In genomic region chr20:45017281-45017680, GRCh38 we compare ENCODE assay signal across 19 cellular contexts. TPM values are rescaled to one million over a fixed set of nuclear protein-coding genes. Genes with fewer than 3 reads are reported as not detected.
DNase-seq lines count a peak whose midpoint lies in the region; ATAC-seq and TF ChIP-seq lines count a peak whose summit lies in the region.
"Had no signal": no experiment of that assay in that cellular context is flagged by ENCODE, and none has a peak within 500 bp of the region (broad histone marks: within the 10 kb centered on the region; RNA-seq: fewer than 3 reads in every experiment).

No MANE protein-coding gene starts in this region.

- H3K36me3 ChIP-seq in SK-N-SH (replicated peaks in 1 of 2; ENCODE audit: control insufficient read depth in 1 of 2, insufficient read depth in 2 of 2, low read length in 1 of 2) (peaks cover 5 to 17% of the 10 kb centered on the region in 2 experiments), iPS-20b (ENCODE audit: insufficient read depth, low read depth, low read length) (peaks cover 19% of the 10 kb centered on the region; the same call in 1 of the 2 replicates)
- peaks cover 57% of the 10 kb centered on the region for H3K36me3 ChIP-seq in CD4-positive, alpha-beta memory T cell (ENCODE audit: insufficient read depth, low read length)
- H3K36me3 ChIP-seq: ovary, right lobe of liver, vagina had no signal

- H3K9me2 ChIP-seq in SK-N-SH = no peaks in the 10 kb centered on the region

- TF ChIP-seq EP300 in SK-N-SH (IDR thresholded peaks at IDR 0.05; ENCODE audit: borderline replicate concordance in 1 of 2, low read depth in 1 of 2, low read length in 1 of 2) = no peak

- no peaks in the 10 kb centered on the region for H4K20me1 ChIP-seq in SK-N-SH (ENCODE audit: insufficient read depth)

- CTCF ChIA-PET in SK-N-SH (lab: Yijun Ruan, JAX) (interaction anchor here (1.0 to 3.3 kb wide), 3 partner anchors 27 to 277 kb away, joined by 3 to 11 read pairs (median 4); no protein-coding TSS in a partner anchor), WTC11 (lab: Charles Lee) (interaction anchor here (1.2 kb wide), 1 partner anchor 27 kb away, joined by 4 read pairs; no protein-coding TSS in a partner anchor)
- CTCF ChIA-PET in CD4-positive, alpha-beta memory T cell (lab: Charles Lee; ENCODE audit: partially characterized antibody) = interaction anchor here (1.0 to 1.9 kb wide), 4 partner anchors 10 to 79 kb away, joined by 3 to 8 read pairs (median 3); no protein-coding TSS in a partner anchor

- no peaks in the 10 kb centered on the region for H3K9me3 ChIP-seq in SK-N-SH
- H3K9me3 ChIP-seq in CD4-positive, alpha-beta memory T cell (ENCODE audit: control insufficient read depth in 1 of 2, low read length in 2 of 2) = no peaks in the 10 kb centered on the region
- no peaks in the 10 kb centered on the region for H3K9me3 ChIP-seq in iPS-20b (ENCODE audit: insufficient read depth, low read depth, low read length)
- H3K9me3 ChIP-seq: esophagus squamous epithelium, ovary, right lobe of liver, vagina had no signal

- peak overlapping the region; percentile 21 to 94 (median 51) for H3K27ac Mint-ChIP-seq in CD4-positive, alpha-beta memory T cell
- peak overlapping the region; percentile 86 for H3K27ac Mint-ChIP-seq in WTC11

- TF ChIP-seq CTCF in SK-N-SH (IDR thresholded peaks at IDR 0.05) = no peak
- no peak for TF ChIP-seq CTCF in WTC11 (IDR thresholded peaks at IDR 0.05)
- no peak for TF ChIP-seq CTCF in foreskin fibroblast (IDR thresholded peaks at IDR 0.05; ENCODE audit: low read depth, low read length)

- peaks cover 47 to 79% (median 67%) of the 10 kb centered on the region in 4 donors for H3K4me1 Mint-ChIP-seq in CD4-positive, alpha-beta memory T cell
- H3K4me1 Mint-ChIP-seq in WTC11 = peaks cover 54% of the 10 kb centered on the region

- peaks cover 21% of the 10 kb centered on the region; the same call in 1 of the 2 replicates for H3K79me2 ChIP-seq in SK-N-SH (ENCODE audit: insufficient read depth)

- WGBS in SK-N-SH (ENCODE audit: low lambda C conversion rate) = 75% methylated on average over 5 of the region's 5 CpGs

- ATAC-seq in SK-N-SH treated with all-trans-retinoic acid at 6 μM for 48 hours (no peak), WTC11 (peak; percentile 65)
- ATAC-seq: right lobe of liver had no signal

- no peak for TF ChIP-seq RAD21 in SK-N-SH (IDR thresholded peaks at IDR 0.05; ENCODE audit: low read length)

- no peaks in the 10 kb centered on the region for H3K9me3 Mint-ChIP-seq in CD4-positive, alpha-beta memory T cell
- no peaks in the 10 kb centered on the region for H3K9me3 Mint-ChIP-seq in WTC11

- no peaks in the 10 kb centered on the region for H3K27me3 ChIP-seq in SK-N-SH (ENCODE audit: insufficient read depth)
- no peaks in the 10 kb centered on the region for H3K27me3 ChIP-seq in CD4-positive, alpha-beta memory T cell (ENCODE audit: insufficient read depth, low read length)
- H3K27me3 ChIP-seq in iPS-20b (ENCODE audit: insufficient read depth, low read length) = no peaks in the 10 kb centered on the region
- H3K27me3 ChIP-seq: esophagus squamous epithelium, ovary, right lobe of liver, vagina had no signal

- H3K4me3 Mint-ChIP-seq in CD4-positive, alpha-beta memory T cell = peak overlapping the region in 4 of 8 donors; percentile 6 to 44 (median 30)
- peak overlapping the region; percentile 3; the same call in 1 of the 2 replicates for H3K4me3 Mint-ChIP-seq in WTC11

- POLR2A ChIA-PET in SK-N-SH (lab: Yijun Ruan, JAX) (no interaction called here), WTC11 (lab: Charles Lee) (no interaction called here)
- POLR2A ChIA-PET in CD4-positive, alpha-beta memory T cell (lab: Charles Lee; ENCODE audit: partially characterized antibody) = interaction anchor here (1.6 kb wide), 1 partner anchor 64 kb away, joined by 3 read pairs; no protein-coding TSS in a partner anchor

- H3K9ac ChIP-seq in SK-N-SH (no peak overlapping the region), iPS-20b (ENCODE audit: low read depth, low read length) (peak overlapping the region; percentile 7; the same call in 1 of the 2 replicates)

- H3K27me3 Mint-ChIP-seq in CD4-positive, alpha-beta memory T cell = no peaks in the 10 kb centered on the region
- H3K27me3 Mint-ChIP-seq in WTC11 (ENCODE audit: low read depth) = no peaks in the 10 kb centered on the region

- H3K36me3 Mint-ChIP-seq in CD4-positive, alpha-beta memory T cell = peaks cover 47 to 74% of the 10 kb centered on the region in 2 donors
- peaks cover 4% of the 10 kb centered on the region; the same call in 1 of the 2 replicates for H3K36me3 Mint-ChIP-seq in WTC11

- H2AFZ ChIP-seq in SK-N-SH (ENCODE audit: low read depth) = no peak overlapping the region

- peak overlapping the region; percentile 91 to 96; a peak in 3 of 4 replicates for H3K27ac ChIP-seq in SK-N-SH (ENCODE audit: low read depth in 2 of 2, low read length in 1 of 2)
- no peak overlapping the region for H3K27ac ChIP-seq in CD4-positive, alpha-beta memory T cell (ENCODE audit: low read depth, low read length)
- H3K27ac ChIP-seq in iPS-20b (ENCODE audit: low read length) = no peak overlapping the region
- H3K27ac ChIP-seq: esophagus squamous epithelium, ovary, right lobe of liver, vagina had no signal

- H3K4me1 ChIP-seq in SK-N-SH (ENCODE audit: control insufficient read depth in 1 of 2, insufficient read depth in 2 of 2, low read depth in 1 of 2, low read length in 1 of 2) = peaks cover 31 to 40% of the 10 kb centered on the region in 2 experiments
- H3K4me1 ChIP-seq in CD4-positive, alpha-beta memory T cell (ENCODE audit: insufficient read depth, low read length) = peaks cover 72% of the 10 kb centered on the region
- peaks cover 26% of the 10 kb centered on the region for H3K4me1 ChIP-seq in iPS-20b (ENCODE audit: insufficient read depth, low read length)
- H3K4me1 ChIP-seq: esophagus squamous epithelium, right lobe of liver had no signal

- H3K4me2 ChIP-seq in SK-N-SH = no peak overlapping the region

- intact Hi-C loops in CD4-positive, alpha-beta memory T cell (cut with micrococcal nuclease) = loop anchor here (5.0 kb wide), 1 partner anchor 35 kb away; no protein-coding TSS in a partner anchor

- peaks cover 47% of the 10 kb centered on the region for H3F3A ChIP-seq in SK-N-SH (replicated peaks; ENCODE audit: insufficient read depth)

- no peak for DNase-seq in SK-N-SH
- no peak for DNase-seq in CD4-positive, alpha-beta memory T cell
- no peak for DNase-seq in WTC11 (ENCODE audit: low spot score)
- DNase-seq in stimulated activated CD4-positive, alpha-beta T cell treated with anti-CD3 and anti-CD28 coated beads, Interleukin-1b, Interleukin-23, amount 100 ng/mL, for 48 hours = no peak
- DNase-seq in foreskin fibroblast = no peak
- DNase-seq in SK-N-DZ (ENCODE audit: low spot score) = no peak
- DNase-seq: 8988T; activated effector memory CD4-positive, alpha-beta T cell treated with anti-CD3 and anti-CD28 coated beads, Interleukin-2, amount 50 U/mL, for 16 hours; DMS 273 treated with DMSO at 0.1 percent for 48 hours; effector memory CD4-positive, alpha-beta T cell; esophagus squamous epithelium; GF-D8; NCI-H510A treated with DMSO at 0.1 percent for 48 hours; ovary; right lobe of liver; T1000 had no signal

- no peak overlapping the region for H3K4me3 ChIP-seq in SK-N-SH (ENCODE audit: low read depth in 2 of 2, low read length in 1 of 2)
- H3K4me3 ChIP-seq in CD4-positive, alpha-beta memory T cell (ENCODE audit: low read length in 2 of 2) = no peak overlapping the region
- H3K4me3 ChIP-seq in iPS-20b (ENCODE audit: low read length) = no peak overlapping the region
- no peak overlapping the region for H3K4me3 ChIP-seq in foreskin fibroblast (ENCODE audit: low read depth in 1 of 2, low read length in 2 of 2)
- H3K4me3 ChIP-seq: esophagus squamous epithelium, ovary, right lobe of liver, vagina had no signal

TF ChIP-seq in SK-N-SH, 30 proteins besides CTCF, POLR2A, EP300 and RAD21 (continues in another document):
- TF ChIP-seq ELF1 (IDR thresholded peaks at IDR 0.05) (no peak), GATA2 (CRISPR knock-in tag; IDR thresholded peaks at IDR 0.05) (no peak)

TF ChIP-seq in SK-N-SH treated with all-trans-retinoic acid at 6 μM for 48 hours, 23 proteins besides CTCF, POLR2A, EP300 and RAD21 (continues in another document):
- TF ChIP-seq ZFP3 (CRISPR knock-in tag; IDR thresholded peaks at IDR 0.05) (no peak), PPARA (CRISPR knock-in tag; IDR thresholded peaks at IDR 0.05; ENCODE audit: borderline replicate concordance) (no peak)

TF ChIP-seq in WTC11, 78 proteins besides CTCF, POLR2A, EP300 and RAD21:
- TF ChIP-seq NFE2L1 (CRISPR knock-in tag; IDR thresholded peaks at IDR 0.05) = 0 out of 2 replicates have a peak, but pooled peaks have one; percentile 27
- TF ChIP-seq, protein P1, sequence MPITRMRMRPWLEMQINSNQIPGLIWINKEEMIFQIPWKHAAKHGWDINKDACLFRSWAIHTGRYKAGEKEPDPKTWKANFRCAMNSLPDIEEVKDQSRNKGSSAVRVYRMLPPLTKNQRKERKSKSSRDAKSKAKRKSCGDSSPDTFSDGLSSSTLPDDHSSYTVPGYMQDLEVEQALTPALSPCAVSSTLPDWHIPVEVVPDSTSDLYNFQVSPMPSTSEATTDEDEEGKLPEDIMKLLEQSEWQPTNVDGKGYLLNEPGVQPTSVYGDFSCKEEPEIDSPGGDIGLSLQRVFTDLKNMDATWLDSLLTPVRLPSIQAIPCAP (CRISPR knock-in tag; IDR thresholded peaks at IDR 0.05) = no peak

RNA-seq across cellular contexts. Expression of gene STK4, which starts 51.0 kb away (rescaled TPM):
- 11.4 and 17.2 TPM in 2 replicates for polyA plus RNA-seq in SK-N-SH (2012; rRNA removed)
- polyA plus RNA-seq in SK-N-SH (2012; cell fraction: cytosol; rRNA removed) = 14.5 and 16.3 TPM in 2 replicates
- polyA plus RNA-seq in SK-N-SH (2012; cell fraction: nucleus; rRNA removed) = 15.2 and 23.4 TPM in 2 replicates
- 100 to 1,000 TPM; 358 to 374 TPM for total RNA-seq in CD4-positive, alpha-beta memory T cell
- 100 to 1,000 TPM; 151 to 266 TPM for polyA plus RNA-seq in CD4-positive, alpha-beta memory T cell
- 36.0 to 41.2 TPM (median 37.9 TPM) in 3 replicates for total RNA-seq in WTC11 (2021)
- polyA plus RNA-seq in SK-N-DZ (2014; cell fraction: cytosol; rRNA removed) = 27.6 and 29.1 TPM in 2 replicates
- 17.6 and 28.1 TPM in 2 replicates for polyA plus RNA-seq in SK-N-DZ (2014; cell fraction: nucleus; rRNA removed)

RNA-seq across cellular contexts. Expression of gene TOMM34, which starts 57.1 kb away (rescaled TPM):
- polyA plus RNA-seq in SK-N-SH (2012; rRNA removed) = 40.5 and 51.4 TPM in 2 replicates
- 38.4 and 45.5 TPM in 2 replicates for polyA plus RNA-seq in SK-N-SH (2012; cell fraction: cytosol; rRNA removed)
- polyA plus RNA-seq in SK-N-SH (2012; cell fraction: nucleus; rRNA removed) = 27.1 and 33.1 TPM in 2 replicates
- 1 to 10 TPM; 7.6 to 8.5 TPM for total RNA-seq in CD4-positive, alpha-beta memory T cell
- polyA plus RNA-seq in CD4-positive, alpha-beta memory T cell = 10 to 100 TPM; 18.7 to 23.4 TPM
- total RNA-seq in WTC11 (2021) = 35.9 to 37.7 TPM (median 36.7 TPM) in 3 replicates
- 77.3 and 88.2 TPM in 2 replicates for polyA plus RNA-seq in SK-N-DZ (2014; cell fraction: cytosol; rRNA removed)
- polyA plus RNA-seq in SK-N-DZ (2014; cell fraction: nucleus; rRNA removed) = 42.9 and 44.3 TPM in 2 replicates

Comparison
In these comparisons a context has a peak if more than half of its experiments do, and no peak if none do; other contexts are left out.
1. H3K27ac ChIP-seq: peak in SK-N-SH (2 of 2); none in CD4-positive, alpha-beta memory T cell (single experiment) and iPS-20b (single experiment).